ENCODE assay signal across 8 cellular contexts in the genomic region with DNA sequence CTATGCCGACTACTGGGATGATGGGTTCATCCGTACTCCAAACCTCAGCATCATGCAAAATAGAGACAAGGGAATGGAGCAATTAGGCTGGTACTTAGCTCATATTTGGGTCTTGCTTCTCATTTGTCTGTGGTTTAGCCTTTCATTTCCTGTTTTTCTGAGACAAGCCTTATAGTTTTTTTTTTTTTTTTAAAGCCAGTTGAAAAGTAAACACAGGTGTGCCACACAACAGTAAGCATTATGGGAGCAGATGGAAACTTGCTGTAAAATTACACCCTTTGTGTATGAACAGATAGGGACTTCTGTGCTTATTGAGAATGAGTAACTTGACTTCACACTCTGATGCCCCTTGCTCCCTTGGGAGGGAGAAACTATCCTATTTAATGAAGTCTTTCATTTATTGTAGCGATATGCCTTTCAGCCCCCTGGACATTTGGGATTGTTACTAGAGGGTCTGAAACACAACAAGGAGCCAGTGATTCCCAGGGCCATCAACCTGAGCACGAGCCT. TPM values are rescaled to one million over a fixed set of nuclear protein-coding genes. Genes with fewer than 3 reads are reported as not detected.
DNase-seq lines count a peak whose midpoint lies in the region; ATAC-seq and TF ChIP-seq lines count a peak whose summit lies in the region.

No MANE protein-coding gene starts in this region.

- H3K4me1 Mint-ChIP-seq in progenitor cell of endocrine pancreas (ENCODE audit: low read depth) = peaks cover 41% of the 10 kb centered on the region
- peaks cover 6% of the 10 kb centered on the region for H3K4me1 Mint-ChIP-seq in activated naive CD4-positive, alpha-beta T cell treated with anti-CD3 and anti-CD28 coated beads for 36 hours (ENCODE audit: low read depth)
- peaks cover 9% of the 10 kb centered on the region for H3K4me1 Mint-ChIP-seq in activated CD4-positive, alpha-beta memory T cell treated with anti-CD3 and anti-CD28 coated beads, Interleukin-2, amount 10 ng/mL, durations not matched to agents 7 days and 5 days
- peaks cover 0 to 3% of the 10 kb centered on the region in 2 donors for H3K4me1 Mint-ChIP-seq in natural killer cell treated with Interleukin-12 subunit alpha and Interleukin-12 subunit beta and Interleukin-15 and Interleukin-18, amount 100 ng/mL, for 72 hours (ENCODE audit: low read depth in 2 of 2)

- no peaks in the 10 kb centered on the region for H3K9me3 Mint-ChIP-seq in progenitor cell of endocrine pancreas (ENCODE audit: low read depth)
- no peaks in the 10 kb centered on the region for H3K9me3 Mint-ChIP-seq in activated naive CD4-positive, alpha-beta T cell treated with anti-CD3 and anti-CD28 coated beads for 36 hours
- no peaks in the 10 kb centered on the region for H3K9me3 Mint-ChIP-seq in activated CD4-positive, alpha-beta memory T cell treated with anti-CD3 and anti-CD28 coated beads, Interleukin-2, amount 10 ng/mL, durations not matched to agents 7 days and 5 days
- peaks cover 3% of the 10 kb centered on the region for H3K9me3 Mint-ChIP-seq in natural killer cell treated with Interleukin-12 subunit alpha and Interleukin-12 subunit beta and Interleukin-15 and Interleukin-18, amount 100 ng/mL, for 72 hours

- no peaks in the 10 kb centered on the region for H3K9me3 ChIP-seq in uterus

- H3K4me3 ChIP-seq in uterus = no peak overlapping the region

- CTCF ChIA-PET in activated naive CD4-positive, alpha-beta T cell treated with anti-CD3 and anti-CD28 coated beads for 36 hours (lab: Charles Lee) = interaction anchor here (1.0 kb wide), 1 partner anchor 46 kb away, joined by 5 read pairs; no protein-coding TSS in a partner anchor
- CTCF ChIA-PET in activated CD4-positive, alpha-beta memory T cell treated with anti-CD3 and anti-CD28 coated beads, Interleukin-2, amount 10 ng/mL, durations not matched to agents 7 days and 5 days (lab: Charles Lee) = no interaction called here

- peaks cover 25% of the 10 kb centered on the region for H3K36me3 Mint-ChIP-seq in progenitor cell of endocrine pancreas (ENCODE audit: insufficient read depth)
- no peaks in the 10 kb centered on the region for H3K36me3 Mint-ChIP-seq in activated naive CD4-positive, alpha-beta T cell treated with anti-CD3 and anti-CD28 coated beads for 36 hours (ENCODE audit: low read depth)
- no peaks in the 10 kb centered on the region for H3K36me3 Mint-ChIP-seq in activated CD4-positive, alpha-beta memory T cell treated with anti-CD3 and anti-CD28 coated beads, Interleukin-2, amount 10 ng/mL, durations not matched to agents 7 days and 5 days (ENCODE audit: low read depth)
- peaks cover 5% of the 10 kb centered on the region for H3K36me3 Mint-ChIP-seq in natural killer cell treated with Interleukin-12 subunit alpha and Interleukin-12 subunit beta and Interleukin-15 and Interleukin-18, amount 100 ng/mL, for 72 hours

- ATAC-seq in GM19043 (IDR thresholded peaks at IDR 0.05; ENCODE audit: low read depth, unreplicated experiment) (peak; percentile 80), HG03060 (IDR thresholded peaks at IDR 0.05; ENCODE audit: low read depth, unreplicated experiment) (peak; percentile 60)
- no peak for ATAC-seq in natural killer cell treated with Interleukin-12 subunit alpha and Interleukin-12 subunit beta and Interleukin-15 and Interleukin-18, amount 100 ng/mL, for 72 hours

- no peak overlapping the region for H3K27ac ChIP-seq in uterus

- no peaks in the 10 kb centered on the region for H3K4me1 ChIP-seq in uterus

- TF ChIP-seq CTCF in progenitor cell of endocrine pancreas (IDR thresholded peaks at IDR 0.05; ENCODE audit: unreplicated experiment) (no peak), uterus (IDR thresholded peaks at IDR 0.05) (no peak)

- no peaks in the 10 kb centered on the region for H3K27me3 ChIP-seq in uterus

- TF ChIP-seq POLR2A in uterus (IDR thresholded peaks at IDR 0.05) = no peak

- peak overlapping the region; percentile 87 for H3K27ac Mint-ChIP-seq in progenitor cell of endocrine pancreas
- H3K27ac Mint-ChIP-seq in activated naive CD4-positive, alpha-beta T cell treated with anti-CD3 and anti-CD28 coated beads for 36 hours = no peak overlapping the region
- no peak overlapping the region for H3K27ac Mint-ChIP-seq in activated CD4-positive, alpha-beta memory T cell treated with anti-CD3 and anti-CD28 coated beads, Interleukin-2, amount 10 ng/mL, durations not matched to agents 7 days and 5 days
- H3K27ac Mint-ChIP-seq in natural killer cell treated with Interleukin-12 subunit alpha and Interleukin-12 subunit beta and Interleukin-15 and Interleukin-18, amount 100 ng/mL, for 72 hours = no peak overlapping the region

- intact Hi-C loops in activated naive CD4-positive, alpha-beta T cell treated with anti-CD3 and anti-CD28 coated beads for 36 hours (cut with micrococcal nuclease) = no loop called here
- intact Hi-C loops in uterus (cut with DNase I; ENCODE audit: low total_unique reads) = no loop called here

- no peak overlapping the region for H3K4me3 Mint-ChIP-seq in progenitor cell of endocrine pancreas (ENCODE audit: low read depth)
- no peak overlapping the region for H3K4me3 Mint-ChIP-seq in activated naive CD4-positive, alpha-beta T cell treated with anti-CD3 and anti-CD28 coated beads for 36 hours
- H3K4me3 Mint-ChIP-seq in activated CD4-positive, alpha-beta memory T cell treated with anti-CD3 and anti-CD28 coated beads, Interleukin-2, amount 10 ng/mL, durations not matched to agents 7 days and 5 days = no peak overlapping the region
- H3K4me3 Mint-ChIP-seq in natural killer cell treated with Interleukin-12 subunit alpha and Interleukin-12 subunit beta and Interleukin-15 and Interleukin-18, amount 100 ng/mL, for 72 hours = no peak overlapping the region

- POLR2A ChIA-PET in activated CD4-positive, alpha-beta memory T cell treated with anti-CD3 and anti-CD28 coated beads, Interleukin-2, amount 10 ng/mL, durations not matched to agents 7 days and 5 days (lab: Charles Lee) = no interaction called here

- no peaks in the 10 kb centered on the region for H3K27me3 Mint-ChIP-seq in progenitor cell of endocrine pancreas
- no peaks in the 10 kb centered on the region for H3K27me3 Mint-ChIP-seq in activated naive CD4-positive, alpha-beta T cell treated with anti-CD3 and anti-CD28 coated beads for 36 hours (ENCODE audit: low read depth)
- peaks cover 4% of the 10 kb centered on the region for H3K27me3 Mint-ChIP-seq in activated CD4-positive, alpha-beta memory T cell treated with anti-CD3 and anti-CD28 coated beads, Interleukin-2, amount 10 ng/mL, durations not matched to agents 7 days and 5 days
- H3K27me3 Mint-ChIP-seq in natural killer cell treated with Interleukin-12 subunit alpha and Interleukin-12 subunit beta and Interleukin-15 and Interleukin-18, amount 100 ng/mL, for 72 hours = peaks cover 4 to 11% of the 10 kb centered on the region in 2 donors

- H3K36me3 ChIP-seq in uterus = no peaks in the 10 kb centered on the region

- DNase-seq in NCI-H2107 treated with DMSO at 0.1 percent for 48 hours (lab: John Stamatoyannopoulos, UW; ENCODE audit: unreplicated experiment) = peak; percentile 98
- no peak for DNase-seq in progenitor cell of endocrine pancreas (ENCODE audit: low spot score, unreplicated experiment)
- no peak for DNase-seq in activated naive CD4-positive, alpha-beta T cell treated with anti-CD3 and anti-CD28 coated beads for 36 hours
- DNase-seq in activated CD4-positive, alpha-beta memory T cell treated with anti-CD3 and anti-CD28 coated beads, Interleukin-2, amount 10 ng/mL, durations not matched to agents 7 days and 5 days = no peak
- no peak for DNase-seq in uterus
- DNase-seq in natural killer cell treated with Interleukin-12 subunit alpha and Interleukin-12 subunit beta and Interleukin-15 and Interleukin-18, amount 100 ng/mL, for 72 hours (ENCODE audit: low spot score) = no peak

RNA-seq across cellular contexts. Expression of a gene that starts 13.7 kb away (rescaled TPM):
- 10.1 and 10.6 TPM in 2 replicates for total RNA-seq in progenitor cell of endocrine pancreas
- not detected for total RNA-seq in activated naive CD4-positive, alpha-beta T cell treated with anti-CD3 and anti-CD28 coated beads for 36 hours
- under 1 TPM in 1 of 2 experiments, not detected in 1; 0.05 TPM for total RNA-seq in activated CD4-positive, alpha-beta memory T cell treated with anti-CD3 and anti-CD28 coated beads, Interleukin-2, amount 10 ng/mL, durations not matched to agents 7 days and 5 days
- 1 to 10 TPM in 1 of 4 donors, under 1 TPM in 2, not detected in 1; under 0.01 to 1.5 (median 0.06) TPM for total RNA-seq in uterus
- total RNA-seq in natural killer cell treated with Interleukin-12 subunit alpha and Interleukin-12 subunit beta and Interleukin-15 and Interleukin-18, amount 100 ng/mL, for 72 hours = not detected

Comparison
In these comparisons a context has a peak if more than half of its experiments do, and no peak if none do; other contexts are left out.
1. ATAC-seq: peak in GM19043 (single experiment) and HG03060 (single experiment); none in natural killer cell treated with Interleukin-12 subunit alpha and Interleukin-12 subunit beta and Interleukin-15 and Interleukin-18, amount 100 ng/mL, for 72 hours (0 of 2).